Comparison of ENCODE assay signal across 1 cellular context in genomic region chr1:93349231-93350135, GRCh38.
TF ChIP-seq lines count a peak whose summit lies in the region.

No MANE protein-coding gene starts in this region.

TF ChIP-seq in GM23338, 12 proteins besides CTCF, POLR2A, EP300 and RAD21:
- TF ChIP-seq ZNF462 (CRISPR knock-in tag; IDR thresholded peaks at IDR 0.05): no peak
- TF ChIP-seq ZNF331 (CRISPR knock-in tag; IDR thresholded peaks at IDR 0.05; ENCODE audit: low read depth): no peak
- TF ChIP-seq STAT1 (IDR thresholded peaks at IDR 0.05; ENCODE audit: unreplicated experiment): no peak
- no peak for TF ChIP-seq EZH2 (IDR thresholded peaks at IDR 0.05; ENCODE audit: low read depth, unreplicated experiment)
- TF ChIP-seq NANOG (IDR thresholded peaks at IDR 0.05; ENCODE audit: borderline replicate concordance): no peak
- TF ChIP-seq JUNB (IDR thresholded peaks at IDR 0.05; ENCODE audit: unreplicated experiment): no peak
- no peak for TF ChIP-seq EZH2phosphoT487 (IDR thresholded peaks at IDR 0.05; ENCODE audit: unreplicated experiment)
- TF ChIP-seq POLR2AphosphoS5 (IDR thresholded peaks at IDR 0.05; ENCODE audit: low read depth): no peak
- TF ChIP-seq CREB1 (CRISPR knock-in tag; IDR thresholded peaks at IDR 0.05; ENCODE audit: low read depth): no peak
- no peak for TF ChIP-seq REST (IDR thresholded peaks at IDR 0.05; ENCODE audit: unreplicated experiment)
- no peak for TF ChIP-seq ETS1 (IDR thresholded peaks at IDR 0.05)
- TF ChIP-seq ZNF114 (CRISPR knock-in tag; IDR thresholded peaks at IDR 0.05): no peak
TF ChIP-seq in GM23338: peak in this region for 0.
